Comparison of ENCODE assay signal across 24 cellular contexts in the genomic region with DNA sequence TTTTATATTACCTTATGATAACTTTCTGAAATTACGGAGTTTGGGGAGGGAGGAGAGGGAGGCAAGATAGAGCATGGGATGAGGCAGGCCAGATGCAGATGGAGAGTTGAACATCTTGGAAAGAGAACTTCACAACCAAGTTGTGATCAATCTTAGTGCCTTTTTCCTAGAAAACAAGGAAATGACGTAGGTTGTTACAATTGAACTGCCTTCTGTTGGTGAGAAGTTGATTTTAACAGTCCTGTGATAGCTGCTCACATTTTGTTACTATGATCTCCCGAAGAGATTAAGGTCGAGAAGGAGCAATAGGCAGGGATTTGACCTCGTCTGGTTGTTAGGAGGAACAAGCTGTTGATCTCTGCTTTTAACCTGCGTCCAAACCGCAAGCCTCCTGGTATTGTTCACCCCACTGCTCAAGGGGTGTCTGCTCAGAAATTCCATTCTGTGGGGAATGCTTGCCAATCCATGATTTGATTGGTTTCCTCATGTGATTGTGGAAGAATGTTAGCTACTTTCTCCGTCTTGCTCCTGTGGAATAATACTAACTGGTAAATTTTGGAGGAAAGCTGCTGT.
"Had no signal": no experiment of that assay in that cellular context is flagged by ENCODE, and none has a peak within 500 bp of the region (broad histone marks: within the 10 kb centered on the region; RNA-seq: fewer than 3 reads in every experiment).

No MANE protein-coding gene starts in this region.

- H3K4me3 Mint-ChIP-seq: activated T-helper 1 cell treated with anti-CD3 and anti-CD28 coated beads, Interleukin-12 subunit alpha, Interleukin-12 subunit beta, Interleukin-2, Interleukin-4 antibody, amounts not matched to agents 30 ng/mL and 10 ng/mL and 1 ng/mL, durations not matched to agents 14 hours and 24 hours and 36 hours; brain; mesothelial cell of epicardium; nephron; T-helper 1 cell treated with Interleukin-12 subunit alpha and Interleukin-12 subunit beta and Interleukin-4 antibody, amounts not matched to agents 30 μg/mL and 1 μg/mL, for 36 hours had no signal

- H3K27me3 ChIP-seq: adrenal gland, esophagus muscularis mucosa, tibial nerve, uterus had no signal

- H3K4me1 ChIP-seq: lower lobe of right lung, uterus had no signal

- H3K27me3 Mint-ChIP-seq: brain had no signal

- H3K4me1 Mint-ChIP-seq: nephron had no signal

- H3K36me3 Mint-ChIP-seq: activated naive CD4-positive, alpha-beta T cell treated with anti-CD3 and anti-CD28 coated beads, Interleukin-2, amount 50 U/mL, for 72 hours had no signal

- H3K9me3 ChIP-seq: adrenal gland, esophagus muscularis mucosa, lower lobe of right lung, uterus had no signal

- DNase-seq: activated CD4-positive, alpha-beta T cell treated with anti-CD3 and anti-CD28 coated beads for 1 hour; activated CD4-positive, alpha-beta T cell treated with anti-CD3 and anti-CD28 coated beads, Interleukin-2, amount 50 U/mL, for 48 hours; activated gamma-delta T cell treated with Interleukin-2 at 50 U/mL for 16 hours; central memory CD4-positive, alpha-beta T cell; foreskin fibroblast; glutamatergic neuron; hypothalamus; islet precursor cell; lower lobe of right lung; retina; stimulated activated CD4-positive, alpha-beta T cell treated with anti-CD3 and anti-CD28 coated beads, Interleukin-12 subunit alpha, Interleukin-12 subunit beta, amount 100 ng/mL, for 4 hours; stimulated activated CD4-positive, alpha-beta T cell treated with anti-CD3 and anti-CD28 coated beads, Interleukin-2, amount 100 ng/mL, for 24 hours; stimulated activated naive CD8-positive, alpha-beta T cell treated with anti-CD3 and anti-CD28 coated beads, Interleukin-15, Interleukin-2, amounts not matched to agents 100 U/mL and 50 U/mL, for 24 hours; substantia nigra; uterus had no signal

- H3K36me3 ChIP-seq: adrenal gland, esophagus muscularis mucosa, lower lobe of right lung, tibial nerve, uterus had no signal

- H3K4me3 ChIP-seq: adrenal gland, esophagus muscularis mucosa, lower lobe of right lung, tibial nerve, uterus had no signal

- H3K9me3 Mint-ChIP-seq: activated naive CD4-positive, alpha-beta T cell treated with anti-CD3 and anti-CD28 coated beads, Interleukin-2, amount 50 U/mL, for 72 hours; activated T-helper 1 cell treated with anti-CD3 and anti-CD28 coated beads, Interleukin-12 subunit alpha, Interleukin-12 subunit beta, Interleukin-2, Interleukin-4 antibody, amounts not matched to agents 30 ng/mL and 10 ng/mL and 1 ng/mL, durations not matched to agents 14 hours and 24 hours and 36 hours; mesothelial cell of epicardium; nephron; T-helper 1 cell treated with Interleukin-12 subunit alpha and Interleukin-12 subunit beta and Interleukin-4 antibody, amounts not matched to agents 30 μg/mL and 1 μg/mL, for 36 hours had no signal

- H3K27ac Mint-ChIP-seq: activated naive CD4-positive, alpha-beta T cell treated with anti-CD3 and anti-CD28 coated beads, Interleukin-2, amount 50 U/mL, for 72 hours; activated T-helper 1 cell treated with anti-CD3 and anti-CD28 coated beads, Interleukin-12 subunit alpha, Interleukin-12 subunit beta, Interleukin-2, Interleukin-4 antibody, amounts not matched to agents 30 ng/mL and 10 ng/mL and 1 ng/mL, durations not matched to agents 14 hours and 24 hours and 36 hours; brain; mesothelial cell of epicardium; nephron; T-helper 1 cell treated with Interleukin-12 subunit alpha and Interleukin-12 subunit beta and Interleukin-4 antibody, amounts not matched to agents 30 μg/mL and 1 μg/mL, for 36 hours had no signal

- ATAC-seq: lower lobe of right lung; stimulated activated naive CD8-positive, alpha-beta T cell treated with anti-CD3 and anti-CD28 coated beads, Interleukin-15, Interleukin-2, amounts not matched to agents 100 U/mL and 50 U/mL, for 24 hours had no signal

- H3K27ac ChIP-seq: esophagus muscularis mucosa, lower lobe of right lung, uterus had no signal
